Comparison of ENCODE assay signal across 7 cellular contexts in the genomic region with DNA sequence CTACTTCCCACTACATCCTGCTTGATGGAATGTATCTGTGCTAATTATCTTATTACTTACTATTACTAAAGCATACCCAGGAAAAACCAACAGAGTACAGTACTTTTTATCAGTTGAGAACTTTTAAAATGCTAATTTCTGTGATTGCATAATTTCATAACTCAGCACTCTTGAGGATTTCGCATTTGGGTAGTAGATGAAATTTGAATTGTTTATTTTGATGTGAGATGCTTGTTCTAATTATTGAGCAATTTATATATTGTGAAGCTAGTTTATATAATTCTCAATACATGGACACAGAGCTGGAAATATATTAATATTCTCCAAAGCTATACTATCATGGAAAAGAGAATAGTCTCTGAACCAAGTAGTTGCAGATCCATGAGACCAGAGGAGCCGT.
"Had no signal": no experiment of that assay in that cellular context is flagged by ENCODE, and none has a peak within 500 bp of the region (broad histone marks: within the 10 kb centered on the region; RNA-seq: fewer than 3 reads in every experiment).

No MANE protein-coding gene starts in this region.

- H3K4me1 Mint-ChIP-seq: IgD-negative memory B cell had no signal

- H3K27ac ChIP-seq: HL-60, KMS-11 had no signal

- DNase-seq: IMR-90, KBM-7, KG1 had no signal

- FAIRE-seq: HTR-8/SVneo had no signal

- H3K36me3 Mint-ChIP-seq: IgD-negative memory B cell had no signal

- H3K27ac Mint-ChIP-seq: IgD-negative memory B cell had no signal

- H3K9ac ChIP-seq: KMS-11 had no signal

- H3K4me3 Mint-ChIP-seq: IgD-negative memory B cell had no signal

- H3K4me2 ChIP-seq: KMS-11 had no signal
